In the genomic region with DNA sequence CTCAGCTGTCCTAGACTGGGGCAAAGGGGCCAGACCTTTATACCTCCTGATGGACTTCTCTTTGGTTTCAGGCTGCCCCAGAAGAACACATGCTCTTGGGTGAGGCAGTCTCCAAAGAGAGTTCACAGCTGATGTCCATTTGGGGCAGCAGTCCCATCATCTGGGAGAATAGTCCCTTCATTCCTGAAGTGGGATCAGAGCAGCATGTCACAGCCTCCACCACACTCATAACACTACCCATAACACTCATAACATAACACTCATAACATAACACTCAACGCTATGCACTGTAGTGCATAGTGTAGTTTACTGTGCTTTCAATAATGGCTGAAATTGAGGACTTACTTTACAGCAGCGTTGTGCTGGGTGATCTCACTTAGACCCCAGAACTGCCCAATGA, we compare ENCODE assay signal across 21 cellular contexts. TPM values are rescaled to one million over a fixed set of nuclear protein-coding genes. Genes with fewer than 3 reads are reported as not detected.
DNase-seq lines count a peak whose midpoint lies in the region; ATAC-seq and TF ChIP-seq lines count a peak whose summit lies in the region.
"Had no signal": no experiment of that assay in that cellular context is flagged by ENCODE, and none has a peak within 500 bp of the region (broad histone marks: within the 10 kb centered on the region; RNA-seq: fewer than 3 reads in every experiment).

No MANE protein-coding gene starts in this region.

- H3K36me3 ChIP-seq in OCI-LY3 (replicated peaks; ENCODE audit: low read depth, low read length), result no peaks in the 10 kb centered on the region
- H3K36me3 ChIP-seq in heart left ventricle, result no peaks in the 10 kb centered on the region
- no peaks in the 10 kb centered on the region for H3K36me3 ChIP-seq in smooth muscle cell (ENCODE audit: low read depth)
- H3K36me3 ChIP-seq: esophagus squamous epithelium, right atrium auricular region, SJCRH30, thoracic aorta had no signal

- H3K4me1 ChIP-seq in OCI-LY3 (ENCODE audit: low read length) (peaks cover 42% of the 10 kb centered on the region), heart left ventricle (peaks cover 0 to 65% (median 6%) of the 10 kb centered on the region in 12 donors), smooth muscle cell (ENCODE audit: low read depth) (no peaks in the 10 kb centered on the region)

- no peaks in the 10 kb centered on the region for H3K27me3 ChIP-seq in OCI-LY3 (ENCODE audit: low read depth, low read length)
- H3K27me3 ChIP-seq in heart left ventricle, result no peaks in the 10 kb centered on the region
- H3K27me3 ChIP-seq in smooth muscle cell (ENCODE audit: low read depth), result no peaks in the 10 kb centered on the region
- H3K27me3 ChIP-seq: body of pancreas, dorsolateral prefrontal cortex, esophagus squamous epithelium, right atrium auricular region, SJCRH30 had no signal

- H3K9ac ChIP-seq in OCI-LY3 (ENCODE audit: low read length), result no peak overlapping the region
- no peak overlapping the region for H3K9ac ChIP-seq in smooth muscle cell (ENCODE audit: low read depth)

- H3K4me2 ChIP-seq in OCI-LY3 (ENCODE audit: low read length) (peak overlapping the region; percentile 58), smooth muscle cell (no peak overlapping the region)

- WGBS in heart left ventricle, 4 donors, result 85 to 97% (median 90%) methylated on average over 2 of the region's 2 CpGs
- 88% methylated on average over 2 of the region's 2 CpGs for WGBS in smooth muscle cell (ENCODE audit: low lambda C conversion rate)

- peak; percentile 62 for ATAC-seq in GM18499 (IDR thresholded peaks at IDR 0.05; ENCODE audit: insufficient read depth, unreplicated experiment)
- peak; percentile 71 for ATAC-seq in GM18870 (IDR thresholded peaks at IDR 0.05; ENCODE audit: unreplicated experiment)
- peak; percentile 82 for ATAC-seq in HG02852 (IDR thresholded peaks at IDR 0.05; ENCODE audit: unreplicated experiment)
- ATAC-seq in heart left ventricle, result no peak
- no peak for ATAC-seq in GM21737 (IDR thresholded peaks at IDR 0.05; ENCODE audit: unreplicated experiment)
- ATAC-seq: body of pancreas, HCT116 had no signal

- H2AFZ ChIP-seq in OCI-LY3 (ENCODE audit: low read depth, low read length) (peak overlapping the region; percentile 49), smooth muscle cell (ENCODE audit: low read depth) (no peak overlapping the region)

- no peaks in the 10 kb centered on the region for H3F3A ChIP-seq in smooth muscle cell (ENCODE audit: low read depth)

- intact Hi-C loops in heart left ventricle (cut with DNase I), result no loop called here

- H3K9me3 ChIP-seq in OCI-LY3 (ENCODE audit: insufficient read depth, low read length), result no peaks in the 10 kb centered on the region
- H3K9me3 ChIP-seq in heart left ventricle, result no peaks in the 10 kb centered on the region
- H3K9me3 ChIP-seq in smooth muscle cell (replicated peaks; ENCODE audit: low read depth), result no peaks in the 10 kb centered on the region
- H3K9me3 ChIP-seq: body of pancreas, esophagus squamous epithelium, right atrium auricular region, SJCRH30, thoracic aorta had no signal

- DNase-seq in heart left ventricle (no peak), 8988T (no peak), smooth muscle cell (lab: John Stamatoyannopoulos, UW; ENCODE audit: unreplicated experiment) (no peak)
- DNase-seq: activated CD4-positive, alpha-beta T cell treated with anti-CD3 and anti-CD28 coated beads, Interleukin-2, amount 50 U/mL, for 48 hours; activated naive CD4-positive, alpha-beta T cell treated with anti-CD3 and anti-CD28 coated beads for 36 hours; body of pancreas; dorsolateral prefrontal cortex; esophagus squamous epithelium; IMR-90; NCI-H2029; NCI-H524; SJCRH30; T1000 had no signal

- TF ChIP-seq POLR2A in heart left ventricle (IDR thresholded peaks at IDR 0.05), result no peak

- H3K4me3 ChIP-seq in OCI-LY3 (ENCODE audit: low read length) (peak overlapping the region; percentile 23), heart left ventricle (no peak overlapping the region), smooth muscle cell (no peak overlapping the region)
- H3K4me3 ChIP-seq: body of pancreas, esophagus squamous epithelium, right atrium auricular region, SJCRH30, thoracic aorta had no signal

- H3K27ac ChIP-seq in OCI-LY3 (ENCODE audit: low read length) (0 out of 2 replicates have a peak overlapping the region, but pooled peaks have one; percentile 15), heart left ventricle (no peak overlapping the region), smooth muscle cell (ENCODE audit: low read depth) (no peak overlapping the region)
- H3K27ac ChIP-seq: body of pancreas, dorsolateral prefrontal cortex, esophagus squamous epithelium, right atrium auricular region, SJCRH30, thoracic aorta had no signal

- no peak for TF ChIP-seq CTCF in OCI-LY3 (IDR thresholded peaks at IDR 0.05; ENCODE audit: low read depth, low read length)
- no peak for TF ChIP-seq CTCF in heart left ventricle (IDR thresholded peaks at IDR 0.05)
- TF ChIP-seq CTCF in smooth muscle cell (IDR thresholded peaks at IDR 0.05; ENCODE audit: borderline replicate concordance, insufficient read depth, poor library complexity, severe bottlenecking), result no peak

- H4K20me1 ChIP-seq in OCI-LY3 (ENCODE audit: insufficient read depth, low read length) (no peaks in the 10 kb centered on the region), smooth muscle cell (ENCODE audit: low read depth) (no peaks in the 10 kb centered on the region)

- H3K79me2 ChIP-seq in OCI-LY3 (ENCODE audit: low read length) (no peaks in the 10 kb centered on the region), smooth muscle cell (ENCODE audit: low read depth) (no peaks in the 10 kb centered on the region)

RNA-seq across cellular contexts. Expression of a gene that starts 36.7 kb away (rescaled TPM):
- total RNA-seq in heart left ventricle, result 10 to 100 TPM; 47.1 to 80.9 (median 54.7) TPM
- polyA plus RNA-seq in heart left ventricle, result 10 to 100 TPM; 10.4 to 21.1 TPM
- total RNA-seq in smooth muscle cell, result 5.0 and 8.7 TPM in 2 replicates
- 2.1 and 3.2 TPM in 2 replicates for polyA plus RNA-seq in smooth muscle cell

Comparison
In these comparisons a context has a peak if more than half of its experiments do, and no peak if none do; other contexts are left out.
1. ATAC-seq: peak in GM18499 (single experiment), GM18870 (single experiment) and HG02852 (single experiment); none in heart left ventricle (0 of 4) and GM21737 (single experiment).